Comparison of ENCODE assay signal across 18 cellular contexts in the genomic region with DNA sequence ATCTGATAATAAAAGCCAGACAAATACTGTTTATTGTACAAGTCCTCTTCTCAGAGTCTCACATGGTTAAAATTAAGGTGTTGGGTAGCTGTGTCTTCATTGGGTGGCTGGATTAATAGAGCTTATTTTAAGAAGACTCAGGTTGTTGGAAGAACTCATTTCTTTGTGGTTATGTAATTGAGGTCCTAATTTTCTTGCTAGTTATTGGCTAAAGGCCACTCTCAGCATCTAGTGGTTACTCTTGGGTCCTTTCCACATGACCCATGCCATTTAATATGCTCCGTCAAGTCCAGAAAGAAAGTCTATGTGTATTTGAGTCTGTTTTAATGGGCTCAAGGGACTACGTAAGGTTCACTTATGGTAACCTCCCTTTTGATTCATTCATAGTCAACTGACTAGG.
"Had no signal": no experiment of that assay in that cellular context is flagged by ENCODE, and none has a peak within 500 bp of the region (broad histone marks: within the 10 kb centered on the region; RNA-seq: fewer than 3 reads in every experiment).

No MANE protein-coding gene starts in this region.

- H3K4me3 ChIP-seq: esophagus muscularis mucosa, hepatocyte, lung, smooth muscle cell, tibial artery, upper lobe of right lung, vagina had no signal

- H3K27me3 ChIP-seq: esophagus muscularis mucosa, hepatocyte, neutrophil, tibial artery, upper lobe of right lung, vagina had no signal

- H3K4me1 Mint-ChIP-seq: naive thymus-derived CD4-positive, alpha-beta T cell had no signal

- H2AFZ ChIP-seq: hepatocyte had no signal

- H3K27me3 Mint-ChIP-seq: naive thymus-derived CD4-positive, alpha-beta T cell; stimulated activated naive CD8-positive, alpha-beta T cell treated with anti-CD3 and anti-CD28 coated beads, Interleukin-15, Interleukin-2, amounts not matched to agents 100 ng/mL and 50 ng/mL, for 24 hours had no signal

- H3K27ac Mint-ChIP-seq: naive thymus-derived CD4-positive, alpha-beta T cell; stimulated activated naive CD8-positive, alpha-beta T cell treated with anti-CD3 and anti-CD28 coated beads, Interleukin-15, Interleukin-2, amounts not matched to agents 100 ng/mL and 50 ng/mL, for 24 hours had no signal

- H3K4me3 Mint-ChIP-seq: naive thymus-derived CD4-positive, alpha-beta T cell; stimulated activated naive CD8-positive, alpha-beta T cell treated with anti-CD3 and anti-CD28 coated beads, Interleukin-15, Interleukin-2, amounts not matched to agents 100 ng/mL and 50 ng/mL, for 24 hours had no signal

- H3K9me3 ChIP-seq: esophagus muscularis mucosa, neutrophil, tibial artery, upper lobe of right lung, vagina had no signal

- DNase-seq: effector memory CD4-positive, alpha-beta T cell; foreskin melanocyte; head of caudate nucleus; left colon; left ventricle myocardium superior; naive thymus-derived CD4-positive, alpha-beta T cell; right cardiac atrium; stimulated activated CD4-positive, alpha-beta T cell treated with anti-CD3 and anti-CD28 coated beads, Interleukin-2, amount 100 ng/mL, for 48 hours; tibial artery; upper lobe of right lung had no signal

- H3K4me2 ChIP-seq: hepatocyte, smooth muscle cell had no signal

- H3K36me3 ChIP-seq: esophagus muscularis mucosa, neutrophil, tibial artery, upper lobe of right lung, vagina had no signal

- H3K4me1 ChIP-seq: esophagus muscularis mucosa, tibial artery, upper lobe of right lung, vagina had no signal

- H3K27ac ChIP-seq: epithelial cell of prostate, esophagus muscularis mucosa, hepatocyte, neutrophil, tibial artery, upper lobe of right lung, vagina had no signal

- ATAC-seq: left colon; left ventricle myocardium superior; naive thymus-derived CD4-positive, alpha-beta T cell; right cardiac atrium; upper lobe of right lung had no signal

- H3K36me3 Mint-ChIP-seq: naive thymus-derived CD4-positive, alpha-beta T cell had no signal

- H3K79me2 ChIP-seq: hepatocyte had no signal
